In genomic region chr4:187059895-187060294, GRCh38 we compare ENCODE assay signal across 20 cellular contexts.
"Had no signal": no experiment of that assay in that cellular context is flagged by ENCODE, and none has a peak within 500 bp of the region (broad histone marks: within the 10 kb centered on the region; RNA-seq: fewer than 3 reads in every experiment).

No MANE protein-coding gene starts in this region.

- H3K4me2 ChIP-seq: hepatocyte had no signal

- DNase-seq: effector CD4-positive, alpha-beta T cell; endodermal cell; erythroblast; foreskin keratinocyte; head of caudate nucleus; left colon; mammary epithelial cell; mucosa of descending colon; naive thymus-derived CD8-positive, alpha-beta T cell; spleen; stimulated activated CD4-positive, alpha-beta T cell treated with anti-CD3 and anti-CD28 coated beads, Interleukin-15, amount 100 ng/mL, for 24 hours; stimulated activated CD4-positive, alpha-beta T cell treated with anti-CD3 and anti-CD28 coated beads, Interleukin-1b, Interleukin-23, amount 100 ng/mL, for 48 hours; stimulated activated CD4-positive, alpha-beta T cell treated with anti-CD3 and anti-CD28 coated beads, Interleukin-4, amount 100 ng/mL, for 24 hours; tibial artery; uterus had no signal

- H3K9me3 ChIP-seq: mucosa of descending colon, tibial artery, upper lobe of left lung, uterus had no signal

- ATAC-seq: foreskin keratinocyte; left colon; mucosa of descending colon; naive thymus-derived CD8-positive, alpha-beta T cell; sciatic nerve; stimulated activated memory B cell treated with anti-CD40 and anti-IgM and Interleukin-4, amounts not matched to agents 10 μg/mL and 1 μg/mL and 100 μg/mL, for 72 hours had no signal

- H3K4me3 ChIP-seq: coronary artery, hepatocyte, mucosa of descending colon, spleen, tibial artery, upper lobe of left lung, uterus had no signal

- H3K36me3 ChIP-seq: spleen, tibial artery, upper lobe of left lung, uterus had no signal

- H3K4me1 ChIP-seq: foreskin keratinocyte, spleen, upper lobe of left lung, uterus had no signal

- H2AFZ ChIP-seq: hepatocyte had no signal

- H3K27ac ChIP-seq: coronary artery, foreskin keratinocyte, hepatocyte, spleen, tibial artery, upper lobe of left lung, uterus had no signal

- H3K27me3 ChIP-seq: foreskin keratinocyte, hepatocyte, spleen, tibial artery, upper lobe of left lung, uterus had no signal
